20 cellular contexts compared by ENCODE assay signal in genomic region chr10:15742831-15743230, GRCh38. TPM values are rescaled to one million over a fixed set of nuclear protein-coding genes. Genes with fewer than 3 reads are reported as not detected.
"Had no signal": no experiment of that assay in that cellular context is flagged by ENCODE, and none has a peak within 500 bp of the region (broad histone marks: within the 10 kb centered on the region; RNA-seq: fewer than 3 reads in every experiment).

No MANE protein-coding gene starts in this region.

- H3K36me3 ChIP-seq: heart right ventricle, neural progenitor cell, upper lobe of left lung had no signal

- H3K4me3 ChIP-seq: coronary artery, heart right ventricle, lung, neural progenitor cell, upper lobe of left lung had no signal

- DNase-seq: activated CD4-positive, alpha-beta memory T cell treated with anti-CD3 and anti-CD28 coated beads, Interleukin-2, amount 10 ng/mL, durations not matched to agents 7 days and 5 days; activated CD4-positive, alpha-beta T cell treated with anti-CD3 and anti-CD28 coated beads, Interleukin-2, amount 10 ng/mL, durations not matched to agents 24 days and 14 days; activated effector memory CD4-positive, alpha-beta T cell treated with Interleukin-2 at 50 U/mL for 16 hours; activated naive CD4-positive, alpha-beta T cell treated with anti-CD3 and anti-CD28 coated beads for 36 hours; activated naive CD8-positive, alpha-beta T cell treated with anti-CD3 and anti-CD28 coated beads, Interleukin-2, amount 10 ng/mL, durations not matched to agents 7 days and 5 days; activated T-cell treated with anti-CD3 and anti-CD28 coated beads, Interleukin-2, amount 50 U/mL, for 72 hours; amygdala; cerebellar nuclear complex; foreskin fibroblast; heart right ventricle; naive thymus-derived CD4-positive, alpha-beta T cell; stimulated activated CD4-positive, alpha-beta T cell treated with anti-CD3 and anti-CD28 coated beads, Interleukin-4, amount 100 ng/mL, for 24 hours; stimulated activated naive CD4-positive, alpha-beta T cell treated with Interleukin-2 at 50 U/mL for 16 hours; upper lobe of left lung had no signal

- ATAC-seq: activated CD4-positive, CD25-positive, alpha-beta regulatory T cell treated with anti-CD3 and anti-CD28 coated beads, Interleukin-2, amount 50 U/mL, for 24 hours; activated T-cell treated with anti-CD3 and anti-CD28 coated beads, Interleukin-2, amount 50 U/mL, for 72 hours; left lobe of liver; naive thymus-derived CD4-positive, alpha-beta T cell had no signal

- H3K27me3 ChIP-seq: heart right ventricle, neural progenitor cell, upper lobe of left lung had no signal

RNA-seq across cellular contexts. Expression of gene ITGA8, which starts 23.1 kb away (rescaled TPM):
- total RNA-seq: activated CD4-positive, alpha-beta memory T cell treated with anti-CD3 and anti-CD28 coated beads, Interleukin-2, amount 10 ng/mL, durations not matched to agents 7 days and 5 days; activated CD4-positive, alpha-beta T cell treated with anti-CD3 and anti-CD28 coated beads, Interleukin-2, amount 10 ng/mL, durations not matched to agents 24 days and 14 days; activated naive CD4-positive, alpha-beta T cell treated with anti-CD3 and anti-CD28 coated beads for 36 hours; activated naive CD8-positive, alpha-beta T cell treated with anti-CD3 and anti-CD28 coated beads, Interleukin-2, amount 10 ng/mL, durations not matched to agents 7 days and 5 days; activated T-cell treated with anti-CD3 and anti-CD28 coated beads, Interleukin-2, amount 50 U/mL, for 72 hours; naive thymus-derived CD4-positive, alpha-beta T cell; T-helper 2 cell treated with Interferon-gamma antibody and Interleukin-4, amounts not matched to agents 100 ng/mL and 5 ng/mL, for 36 hours had no signal
